In genomic region chr5:152480677-152481076, GRCh38 we compare ENCODE assay signal across 7 cellular contexts.
DNase-seq lines count a peak whose midpoint lies in the region; ATAC-seq and FAIRE-seq lines count a peak whose summit lies in the region.
"Not testable (repeated sequence)": the region's sequence is repeated elsewhere in the genome, so short reads cannot be mapped to it uniquely, and the experiment has no call there.

No MANE protein-coding gene starts in this region.

- not testable (repeated sequence) for H3K9me3 Mint-ChIP-seq in activated CD4-positive, alpha-beta T cell treated with anti-CD3 and anti-CD28 coated beads for 36 hours (ENCODE audit: low read depth)

- H3K4me1 Mint-ChIP-seq in activated CD4-positive, alpha-beta T cell treated with anti-CD3 and anti-CD28 coated beads for 36 hours, result not testable (repeated sequence)

- CTCF ChIA-PET in activated CD4-positive, alpha-beta T cell treated with anti-CD3 and anti-CD28 coated beads for 36 hours (lab: Charles Lee), result not testable (repeated sequence)

- H3K27me3 Mint-ChIP-seq in activated CD4-positive, alpha-beta T cell treated with anti-CD3 and anti-CD28 coated beads for 36 hours, result not testable (repeated sequence)

- ATAC-seq in GM19324 (IDR thresholded peaks at IDR 0.05; ENCODE audit: low FRiP score, unreplicated experiment) (peak; percentile 75), GM21515 (IDR thresholded peaks at IDR 0.05; ENCODE audit: unreplicated experiment) (peak; percentile 99), HG02759 (IDR thresholded peaks at IDR 0.05; ENCODE audit: unreplicated experiment) (peak; percentile 71), HG03045 (IDR thresholded peaks at IDR 0.05; ENCODE audit: unreplicated experiment) (peak; percentile 93), HG03442 (IDR thresholded peaks at IDR 0.05; ENCODE audit: unreplicated experiment) (peak; percentile 100)
- peak; percentile 82 for ATAC-seq in activated CD4-positive, alpha-beta T cell treated with anti-CD3 and anti-CD28 coated beads for 36 hours

- not testable (repeated sequence) for H3K27ac Mint-ChIP-seq in activated CD4-positive, alpha-beta T cell treated with anti-CD3 and anti-CD28 coated beads for 36 hours

- FAIRE-seq in GM18507 (lab: Jason Lieb, UNC), result peak; percentile 9

- not testable (repeated sequence) for DNase-seq in GM18507 (ENCODE audit: extremely low spot score, insufficient read length, low read depth); activated CD4-positive, alpha-beta T cell treated with anti-CD3 and anti-CD28 coated beads for 36 hours

- H3K36me3 Mint-ChIP-seq in activated CD4-positive, alpha-beta T cell treated with anti-CD3 and anti-CD28 coated beads for 36 hours (ENCODE audit: low read depth), result not testable (repeated sequence)

- POLR2A ChIA-PET in activated CD4-positive, alpha-beta T cell treated with anti-CD3 and anti-CD28 coated beads for 36 hours (lab: Charles Lee), result not testable (repeated sequence)

- intact Hi-C loops in activated CD4-positive, alpha-beta T cell treated with anti-CD3 and anti-CD28 coated beads for 36 hours (cut with DNase I, micrococcal nuclease), result not testable (repeated sequence)

- H3K4me3 Mint-ChIP-seq in activated CD4-positive, alpha-beta T cell treated with anti-CD3 and anti-CD28 coated beads for 36 hours, result not testable (repeated sequence)
